In genomic region chr22:41933411-41934177, GRCh38 we compare ENCODE assay signal across 13 cellular contexts. TPM values are rescaled to one million over a fixed set of nuclear protein-coding genes. Genes with fewer than 3 reads are reported as not detected.
DNase-seq lines count a peak whose midpoint lies in the region; ATAC-seq and TF ChIP-seq lines count a peak whose summit lies in the region.
"Had no signal": no experiment of that assay in that cellular context is flagged by ENCODE, and none has a peak within 500 bp of the region (broad histone marks: within the 10 kb centered on the region; RNA-seq: fewer than 3 reads in every experiment).

No MANE protein-coding gene starts in this region.

- peak in 2 of 3 donors; percentile 21 to 36 for DNase-seq in right cardiac atrium
- DNase-seq in right atrium auricular region (ENCODE audit: low spot score), result no peak
- DNase-seq in stimulated activated effector memory CD8-positive, alpha-beta T cell treated with anti-CD3 and anti-CD28 coated beads, Interleukin-12 subunit alpha, Interleukin-12 subunit beta, amount 100 ng/mL, for 72 hours (ENCODE audit: low spot score in 2 of 2), result no peak
- DNase-seq: activated naive CD4-positive, alpha-beta T cell; lower lobe of right lung; natural killer cell; NCI-H69; stimulated activated CD4-positive, alpha-beta T cell treated with anti-CD3 and anti-CD28 coated beads, Interleukin-15, amount 100 ng/mL, for 24 hours had no signal

- H3K4me1 ChIP-seq in right cardiac atrium (ENCODE audit: control insufficient read depth, insufficient read depth, low read length) (no peaks in the 10 kb centered on the region), right atrium auricular region (peaks cover 0 to 15% of the 10 kb centered on the region in 2 donors)
- H3K4me1 ChIP-seq: lower lobe of right lung had no signal

- H3K9me3 Mint-ChIP-seq in stimulated activated effector memory CD8-positive, alpha-beta T cell treated with anti-CD3 and anti-CD28 coated beads, Interleukin-12 subunit alpha, Interleukin-12 subunit beta, amount 100 ng/mL, for 72 hours, result no peaks in the 10 kb centered on the region
- H3K9me3 Mint-ChIP-seq: natural killer cell had no signal

- intact Hi-C loops in right cardiac atrium (cut with DNase I), result no loop called here

- no peak for ATAC-seq in right cardiac atrium
- no peak for ATAC-seq in stimulated activated effector memory CD8-positive, alpha-beta T cell treated with anti-CD3 and anti-CD28 coated beads, Interleukin-12 subunit alpha, Interleukin-12 subunit beta, amount 100 ng/mL, for 72 hours
- ATAC-seq in GM21737 (IDR thresholded peaks at IDR 0.05; ENCODE audit: unreplicated experiment), result no peak
- no peak for ATAC-seq in GM19351 (IDR thresholded peaks at IDR 0.05; ENCODE audit: unreplicated experiment)
- ATAC-seq: gastroesophageal sphincter, lower lobe of right lung, natural killer cell had no signal

- TF ChIP-seq CTCF in right atrium auricular region (IDR thresholded peaks at IDR 0.05), result no peak
- no peak for TF ChIP-seq CTCF in SU-DHL-6 (IDR thresholded peaks at IDR 0.05; ENCODE audit: insufficient read depth, low read length, poor library complexity, severe bottlenecking)

- H3K9ac ChIP-seq in SU-DHL-6 (ENCODE audit: low read length), result no peak overlapping the region

- H3K27ac ChIP-seq in right cardiac atrium (ENCODE audit: low read length) (no peak overlapping the region), right atrium auricular region (no peak overlapping the region), SU-DHL-6 (ENCODE audit: low read depth, low read length) (peak overlapping the region; percentile 93)
- H3K27ac ChIP-seq: gastroesophageal sphincter, lower lobe of right lung, VCaP had no signal

- H2AFZ ChIP-seq in SU-DHL-6 (ENCODE audit: low read depth, low read length, severe bottlenecking), result no peak overlapping the region

- no peaks in the 10 kb centered on the region for H3K9me2 ChIP-seq in SU-DHL-6 (replicated peaks; ENCODE audit: insufficient read depth, low read length)

- H3F3A ChIP-seq in SU-DHL-6 (ENCODE audit: insufficient read depth), result peaks cover 37% of the 10 kb centered on the region

- no peak overlapping the region for H3K4me3 Mint-ChIP-seq in stimulated activated effector memory CD8-positive, alpha-beta T cell treated with anti-CD3 and anti-CD28 coated beads, Interleukin-12 subunit alpha, Interleukin-12 subunit beta, amount 100 ng/mL, for 72 hours
- H3K4me3 Mint-ChIP-seq: natural killer cell had no signal

- peaks cover 14% of the 10 kb centered on the region for H3K4me1 Mint-ChIP-seq in stimulated activated effector memory CD8-positive, alpha-beta T cell treated with anti-CD3 and anti-CD28 coated beads, Interleukin-12 subunit alpha, Interleukin-12 subunit beta, amount 100 ng/mL, for 72 hours
- H3K4me1 Mint-ChIP-seq: natural killer cell had no signal

- no peaks in the 10 kb centered on the region for H3K27me3 ChIP-seq in right cardiac atrium (ENCODE audit: control insufficient read depth, insufficient read depth)
- H3K27me3 ChIP-seq in right atrium auricular region, result no peaks in the 10 kb centered on the region
- no peaks in the 10 kb centered on the region for H3K27me3 ChIP-seq in SU-DHL-6 (ENCODE audit: low read length)

- H3K4me3 ChIP-seq in right cardiac atrium (ENCODE audit: low read length) (no peak overlapping the region), right atrium auricular region (no peak overlapping the region), SU-DHL-6 (ENCODE audit: insufficient read depth, low read length, poor library complexity, severe bottlenecking) (no peak overlapping the region)
- H3K4me3 ChIP-seq: gastroesophageal sphincter, lower lobe of right lung had no signal

- H3K79me2 ChIP-seq in SU-DHL-6 (ENCODE audit: insufficient read depth, low read length), result no peaks in the 10 kb centered on the region; the same call in 1 of the 2 replicates

- H3K27ac Mint-ChIP-seq in stimulated activated effector memory CD8-positive, alpha-beta T cell treated with anti-CD3 and anti-CD28 coated beads, Interleukin-12 subunit alpha, Interleukin-12 subunit beta, amount 100 ng/mL, for 72 hours, result peak overlapping the region; percentile 70
- H3K27ac Mint-ChIP-seq: natural killer cell had no signal

- H4K20me1 ChIP-seq in SU-DHL-6 (ENCODE audit: low read depth, low read length), result no peaks in the 10 kb centered on the region

- no peak overlapping the region for H3K4me2 ChIP-seq in SU-DHL-6 (ENCODE audit: low read depth, low read length, poor library complexity, severe bottlenecking)

- H3K36me3 ChIP-seq in right atrium auricular region, result no peaks in the 10 kb centered on the region
- H3K36me3 ChIP-seq in SU-DHL-6 (ENCODE audit: low read length), result no peaks in the 10 kb centered on the region
- H3K36me3 ChIP-seq: gastroesophageal sphincter, lower lobe of right lung had no signal

- peaks cover 34% of the 10 kb centered on the region for H3K36me3 Mint-ChIP-seq in stimulated activated effector memory CD8-positive, alpha-beta T cell treated with anti-CD3 and anti-CD28 coated beads, Interleukin-12 subunit alpha, Interleukin-12 subunit beta, amount 100 ng/mL, for 72 hours
- H3K36me3 Mint-ChIP-seq: natural killer cell had no signal

- WGBS in right cardiac atrium, result 79% methylated on average over 16 of the region's 16 CpGs

- no peaks in the 10 kb centered on the region for H3K9me3 ChIP-seq in right cardiac atrium (ENCODE audit: control insufficient read depth, low read length)
- no peaks in the 10 kb centered on the region for H3K9me3 ChIP-seq in right atrium auricular region
- H3K9me3 ChIP-seq in SU-DHL-6 (ENCODE audit: insufficient read depth, low read length), result no peaks in the 10 kb centered on the region
- H3K9me3 ChIP-seq: gastroesophageal sphincter, lower lobe of right lung had no signal

RNA-seq across cellular contexts. Expression of gene TNFRSF13C, which starts 7.0 kb away (rescaled TPM):
- under 1 TPM; 0.19 to 0.96 (median 0.55) TPM for total RNA-seq in right cardiac atrium
- polyA plus RNA-seq in right cardiac atrium, result 0.41 TPM
- under 1 TPM; 0.11 to 0.12 TPM for total RNA-seq in right atrium auricular region

RNA-seq across cellular contexts. Expression of gene CENPM, which starts 13.4 kb away (rescaled TPM):
- total RNA-seq in right cardiac atrium, result 1 to 10 TPM in 2 of 4 donors, not detected in 2; 1.4 to 1.8 TPM
- 0.23 TPM for polyA plus RNA-seq in right cardiac atrium
- not detected for total RNA-seq in right atrium auricular region

RNA-seq across cellular contexts. Expression of gene SHISA8, which starts 18.7 kb away (rescaled TPM):
- total RNA-seq in right cardiac atrium (1 to 10 TPM; 1.1 to 8.5 (median 2.6) TPM), right atrium auricular region (under 1 TPM; 0.31 to 0.67 TPM)
- 0.95 TPM for polyA plus RNA-seq in right cardiac atrium
- total RNA-seq: gastroesophageal sphincter, lower lobe of right lung had no signal

RNA-seq across cellular contexts. Expression of gene SEPTIN3, which starts 35.6 kb away (rescaled TPM):
- total RNA-seq in right cardiac atrium (under 1 TPM; 0.09 to 0.39 (median 0.14) TPM), right atrium auricular region (under 1 TPM in 1 of 2 donors, not detected in 1; 0.07 TPM)
- polyA plus RNA-seq in right cardiac atrium, result 0.14 TPM

Comparison
In these comparisons a context has a peak if more than half of its experiments do, and no peak if none do; other contexts are left out.
1. DNase-seq: peak in right cardiac atrium (2 of 3); none in right atrium auricular region (single experiment) and stimulated activated effector memory CD8-positive, alpha-beta T cell treated with anti-CD3 and anti-CD28 coated beads, Interleukin-12 subunit alpha, Interleukin-12 subunit beta, amount 100 ng/mL, for 72 hours (0 of 2).